8 cellular contexts compared by ENCODE assay signal in the genomic region with DNA sequence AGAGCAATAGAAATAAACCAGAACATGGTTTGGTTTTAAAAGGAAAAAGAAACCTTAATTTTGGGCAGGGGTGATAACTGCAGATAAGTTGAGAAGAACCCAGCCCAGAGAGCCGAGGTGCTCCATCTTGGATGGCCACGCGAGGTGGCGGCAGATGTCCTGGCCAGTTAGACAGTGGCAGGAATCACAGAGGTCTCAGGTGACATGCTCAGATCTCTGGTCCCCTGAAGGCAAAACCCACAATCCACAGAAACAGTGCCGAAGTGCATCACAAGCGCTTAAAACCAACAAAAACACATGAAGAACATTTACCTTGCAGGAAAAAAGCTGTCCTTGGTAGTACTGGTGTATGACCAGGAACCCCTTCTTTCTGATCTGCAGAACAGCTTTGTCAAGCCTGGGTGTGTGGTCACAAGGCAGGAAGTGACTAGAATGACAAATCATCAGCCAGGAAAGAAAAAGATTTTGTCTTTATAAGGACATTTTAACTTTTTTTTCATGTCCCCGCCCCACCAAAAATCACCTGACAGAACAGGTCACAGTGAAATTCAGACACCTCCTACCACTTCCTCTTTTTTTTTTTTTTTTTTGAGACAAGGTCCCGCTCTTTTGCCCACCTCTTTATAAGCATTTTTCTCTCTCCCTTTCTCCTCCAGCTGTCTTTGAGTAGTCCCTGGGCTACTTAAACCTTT. TPM values are rescaled to one million over a fixed set of nuclear protein-coding genes. Genes with fewer than 3 reads are reported as not detected.
DNase-seq lines count a peak whose midpoint lies in the region; ATAC-seq and TF ChIP-seq lines count a peak whose summit lies in the region.

A gene with protein sequence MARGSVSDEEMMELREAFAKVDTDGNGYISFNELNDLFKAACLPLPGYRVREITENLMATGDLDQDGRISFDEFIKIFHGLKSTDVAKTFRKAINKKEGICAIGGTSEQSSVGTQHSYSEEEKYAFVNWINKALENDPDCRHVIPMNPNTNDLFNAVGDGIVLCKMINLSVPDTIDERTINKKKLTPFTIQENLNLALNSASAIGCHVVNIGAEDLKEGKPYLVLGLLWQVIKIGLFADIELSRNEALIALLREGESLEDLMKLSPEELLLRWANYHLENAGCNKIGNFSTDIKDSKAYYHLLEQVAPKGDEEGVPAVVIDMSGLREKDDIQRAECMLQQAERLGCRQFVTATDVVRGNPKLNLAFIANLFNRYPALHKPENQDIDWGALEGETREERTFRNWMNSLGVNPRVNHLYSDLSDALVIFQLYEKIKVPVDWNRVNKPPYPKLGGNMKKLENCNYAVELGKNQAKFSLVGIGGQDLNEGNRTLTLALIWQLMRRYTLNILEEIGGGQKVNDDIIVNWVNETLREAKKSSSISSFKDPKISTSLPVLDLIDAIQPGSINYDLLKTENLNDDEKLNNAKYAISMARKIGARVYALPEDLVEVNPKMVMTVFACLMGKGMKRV (minus strand): TSS at position 379 of the 692 bp plus-strand sequence. CDS start 22,515 bp downstream, outside the sequence.

- no peak for DNase-seq in SK-MEL-5 (ENCODE audit: low read depth, low spot score)
- DNase-seq in activated naive CD4-positive, alpha-beta T cell treated with anti-CD3 and anti-CD28 coated beads, Interleukin-2, amount 50 U/mL, for 16 hours: peak; percentile 70
- no peak for DNase-seq in mesothelial cell of epicardium (ENCODE audit: low spot score in 2 of 2, unreplicated experiment in 2 of 2)
- DNase-seq in DMS79 treated with DMSO at 0.1 percent for 48 hours (lab: John Stamatoyannopoulos, UW): no peak
- DNase-seq in SJCRH30: no peak

- H3K9me3 Mint-ChIP-seq in mesothelial cell of epicardium: no peaks in the 10 kb centered on the region

- H3K36me3 ChIP-seq in subcutaneous abdominal adipose tissue (ENCODE audit: control insufficient read depth in 5 of 5, insufficient read depth in 5 of 5, low read length in 5 of 5): no peaks in the 10 kb centered on the region
- H3K36me3 ChIP-seq in SJCRH30: no peaks in the 10 kb centered on the region

- H3K27me3 ChIP-seq in subcutaneous abdominal adipose tissue (ENCODE audit: control insufficient read depth in 5 of 5, insufficient read depth in 4 of 5, low read length in 5 of 5): no peaks in the 10 kb centered on the region
- no peaks in the 10 kb centered on the region for H3K27me3 ChIP-seq in SJCRH30

- in situ Hi-C loops in SK-MEL-5 (cut with HindIII; ENCODE audit: low pct_unique_long_range_greater_than_20kb, low sequenced_read_pairs): no loop called here

- peak within 1 kb of the TSS in 2 of 5 donors; percentile 4 to 52 for H3K9ac ChIP-seq in subcutaneous abdominal adipose tissue (ENCODE audit: low read length in 5 of 5)

- peak; percentile 75 for ATAC-seq in HG03159 (IDR thresholded peaks at IDR 0.05; ENCODE audit: unreplicated experiment)

- no peaks in the 10 kb centered on the region for H3K36me3 Mint-ChIP-seq in mesothelial cell of epicardium

- no peaks in the 10 kb centered on the region for H3K27me3 Mint-ChIP-seq in mesothelial cell of epicardium (ENCODE audit: low read depth)

- no peak within 1 kb of the TSS for H3K27ac Mint-ChIP-seq in mesothelial cell of epicardium

- peaks cover 0 to 15% (median 5%) of the 10 kb centered on the region in 5 donors for H3K4me1 ChIP-seq in subcutaneous abdominal adipose tissue (ENCODE audit: control insufficient read depth in 5 of 5, insufficient read depth in 5 of 5, low read length in 5 of 5)
- no peaks in the 10 kb centered on the region for H3K4me1 ChIP-seq in SJCRH30

- peaks cover 42% of the 10 kb centered on the region for H3K4me1 Mint-ChIP-seq in mesothelial cell of epicardium

- peak; percentile 99 for TF ChIP-seq POLR2A in GM19099 (IDR thresholded peaks at IDR 0.05; ENCODE audit: extremely low read depth, insufficient read length, low read depth)

- H3K27ac ChIP-seq in subcutaneous abdominal adipose tissue (ENCODE audit: low read depth, low read length) (no peak within 1 kb of the TSS), SJCRH30 (no peak within 1 kb of the TSS)

- H3K9me3 ChIP-seq in subcutaneous abdominal adipose tissue (ENCODE audit: control insufficient read depth in 5 of 5, low read length in 5 of 5) (no peaks in the 10 kb centered on the region), SJCRH30 (replicated peaks) (no peaks in the 10 kb centered on the region)

- peak within 1 kb of the TSS; percentile 38 to 67 (median 60) for H3K4me3 ChIP-seq in subcutaneous abdominal adipose tissue (ENCODE audit: low read depth in 1 of 5, low read length in 5 of 5)
- H3K4me3 ChIP-seq in SJCRH30: no peak within 1 kb of the TSS

- no peak for TF ChIP-seq CTCF in mesothelial cell of epicardium (IDR thresholded peaks at IDR 0.05; ENCODE audit: unreplicated experiment)

- H3K4me3 Mint-ChIP-seq in mesothelial cell of epicardium: peak within 1 kb of the TSS; percentile 50

RNA-seq across cellular contexts. Expression of the gene that starts here (rescaled TPM):
- 10.5 and 10.7 TPM in 2 replicates for total RNA-seq in SK-MEL-5 (2014; rRNA removed; shearing (Covaris generic))
- 9.8 and 11.4 TPM in 2 replicates for polyA plus RNA-seq in SK-MEL-5 (2015; cell fraction: cytosol; rRNA removed)
- polyA plus RNA-seq in SK-MEL-5 (2015; cell fraction: nucleus; rRNA removed): 2.1 and 4.5 TPM in 2 replicates
- 11.6 to 12.4 TPM (median 11.6 TPM) in 3 replicates for total RNA-seq in mesothelial cell of epicardium
- not detected in 2 replicates for total RNA-seq in SJCRH30 (2014; rRNA removed; shearing (Covaris generic))

Comparison
In these comparisons a context has a peak if more than half of its experiments do, and no peak if none do; other contexts are left out.
1. RNA of the gene that starts here (total RNA-seq): 11.6 to 12.4 TPM in mesothelial cell of epicardium and 10.5 to 10.7 TPM in SK-MEL-5; not detected in SJCRH30; every median in the first group is over 10 times any median in the second.